20 cellular contexts compared by ENCODE assay signal in the genomic region with DNA sequence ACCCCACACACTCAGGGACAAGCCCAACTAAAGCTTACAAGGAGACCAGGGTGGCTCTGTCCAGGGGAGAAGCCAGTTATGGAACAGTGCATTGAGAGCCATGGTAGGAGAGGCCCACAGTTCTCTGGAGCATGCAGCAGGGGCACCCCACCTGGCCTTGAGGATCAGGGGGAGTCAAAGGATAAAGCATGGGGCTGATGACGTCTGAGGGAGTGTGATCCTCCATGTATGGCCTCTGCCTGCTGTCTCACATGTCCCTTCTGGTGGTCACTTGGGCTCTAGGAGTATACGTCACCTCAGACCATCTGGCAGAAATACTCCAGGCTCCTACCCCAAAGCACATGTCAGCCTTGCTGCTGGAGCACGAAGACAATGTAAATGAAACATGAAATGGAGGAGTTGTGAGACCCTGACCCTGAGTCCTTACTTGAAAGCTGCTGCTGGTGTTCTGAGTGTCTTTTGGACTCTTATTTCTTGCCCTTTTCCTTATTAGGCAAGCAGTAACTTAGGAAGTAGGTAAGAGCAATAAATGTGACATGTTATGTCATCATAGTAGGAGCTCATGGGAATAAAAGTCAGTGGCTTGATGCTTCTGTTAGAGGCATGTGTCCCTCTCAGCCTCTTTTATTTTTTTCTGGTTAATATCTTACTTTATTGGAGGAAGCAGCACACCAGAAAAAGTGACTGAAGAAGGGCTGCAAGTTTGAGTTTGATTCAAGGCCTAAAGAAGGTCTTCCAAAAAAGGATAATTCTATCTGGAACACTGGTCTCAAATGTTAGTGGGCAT. TPM values are rescaled to one million over a fixed set of nuclear protein-coding genes. Genes with fewer than 3 reads are reported as not detected.
DNase-seq lines count a peak whose midpoint lies in the region; ATAC-seq, FAIRE-seq and TF ChIP-seq lines count a peak whose summit lies in the region.
"Had no signal": no experiment of that assay in that cellular context is flagged by ENCODE, and none has a peak within 500 bp of the region (broad histone marks: within the 10 kb centered on the region; RNA-seq: fewer than 3 reads in every experiment).

No MANE protein-coding gene starts in this region.

- H3K27ac Mint-ChIP-seq in chondrocyte (ENCODE audit: unreplicated experiment) (peak overlapping the region; percentile 27), nephron progenitor cell (peak overlapping the region; percentile 78), CD14-positive monocyte (peak overlapping the region in 1 of 7 donors; percentile 40), T-helper 17 cell (no peak overlapping the region)
- H3K27ac Mint-ChIP-seq: activated CD8-positive, alpha-beta T cell treated with anti-CD3 and anti-CD28 coated beads, Interleukin-2, amount 10 ng/mL, durations not matched to agents 7 days and 5 days; memory B cell had no signal

- intact Hi-C loops in CD14-positive monocyte (cut with micrococcal nuclease) = no loop called here

- FAIRE-seq in GM12891 (lab: Jason Lieb, UNC) = no peak
- FAIRE-seq: bronchial epithelial cell, GM18507, urothelium cell line had no signal

- ATAC-seq in T-helper 17 cell (no peak), HG03571 (IDR thresholded peaks at IDR 0.05; ENCODE audit: unreplicated experiment) (no peak)
- ATAC-seq: activated CD8-positive, alpha-beta T cell treated with anti-CD3 and anti-CD28 coated beads, Interleukin-2, amount 10 ng/mL, durations not matched to agents 7 days and 5 days had no signal

- in situ Hi-C loops in ACHN (cut with HindIII; ENCODE audit: low pct_ligation_motif_present, low pct_unique_long_range_greater_than_20kb, low sequenced_read_pairs) = no loop called here

- H3K36me3 Mint-ChIP-seq in chondrocyte (ENCODE audit: low read depth) (peaks cover 30% of the 10 kb centered on the region), nephron progenitor cell (ENCODE audit: low read depth) (peaks cover 50% of the 10 kb centered on the region), CD14-positive monocyte (peaks cover 66 to 70% of the 10 kb centered on the region in 2 donors), T-helper 17 cell (ENCODE audit: low read depth) (peaks cover 5% of the 10 kb centered on the region)

- H3K4me3 Mint-ChIP-seq in chondrocyte (ENCODE audit: unreplicated experiment) (no peak overlapping the region), nephron progenitor cell (no peak overlapping the region), CD14-positive monocyte (no peak overlapping the region), T-helper 17 cell (no peak overlapping the region)
- H3K4me3 Mint-ChIP-seq: activated CD8-positive, alpha-beta T cell treated with anti-CD3 and anti-CD28 coated beads, Interleukin-2, amount 10 ng/mL, durations not matched to agents 7 days and 5 days; memory B cell had no signal

- peaks cover 3% of the 10 kb centered on the region for H3K4me1 Mint-ChIP-seq in chondrocyte (ENCODE audit: low read depth)
- no peaks in the 10 kb centered on the region for H3K4me1 Mint-ChIP-seq in nephron progenitor cell
- no peaks in the 10 kb centered on the region for H3K4me1 Mint-ChIP-seq in CD14-positive monocyte
- peaks cover 6% of the 10 kb centered on the region for H3K4me1 Mint-ChIP-seq in T-helper 17 cell

- peak; percentile 19; the same call in 1 of the 2 replicates for TF ChIP-seq POLR2A in GM12891 (IDR thresholded peaks at IDR 0.05; ENCODE audit: low read depth, low read length)

- TF ChIP-seq CTCF in chondrocyte (IDR thresholded peaks at IDR 0.05) = no peak
- no peak for TF ChIP-seq CTCF in nephron progenitor cell (IDR thresholded peaks at IDR 0.05)
- TF ChIP-seq CTCF in CD14-positive monocyte (IDR thresholded peaks at IDR 0.05) = no peak

- H3K27me3 Mint-ChIP-seq in chondrocyte (ENCODE audit: low read depth) = no peaks in the 10 kb centered on the region
- H3K27me3 Mint-ChIP-seq in nephron progenitor cell (ENCODE audit: low read depth, poor library complexity) = no peaks in the 10 kb centered on the region
- no peaks in the 10 kb centered on the region for H3K27me3 Mint-ChIP-seq in CD14-positive monocyte (ENCODE audit: low read depth in 3 of 3)
- H3K27me3 Mint-ChIP-seq in T-helper 17 cell = no peaks in the 10 kb centered on the region
- H3K27me3 Mint-ChIP-seq: memory B cell had no signal

- H3K9me3 ChIP-seq in T-helper 17 cell (ENCODE audit: control insufficient read depth, low read length, poor library complexity, severe bottlenecking) = no peaks in the 10 kb centered on the region
- H3K9me3 ChIP-seq: neutrophil, suprapubic skin had no signal

- peak; percentile 26 for DNase-seq in ACHN
- no peak for DNase-seq in GM12891 (ENCODE audit: insufficient read length, low spot score)
- DNase-seq in chondrocyte (ENCODE audit: low spot score) = no peak
- DNase-seq in nephron progenitor cell = no peak
- DNase-seq in CD14-positive monocyte (ENCODE audit: low spot score) = no peak
- DNase-seq in T-helper 17 cell = no peak
- DNase-seq: activated CD4-positive, CD25-positive, alpha-beta regulatory T cell treated with anti-CD3 and anti-CD28 coated beads, Interleukin-2, amount 50 U/mL, for 72 hours; activated CD8-positive, alpha-beta T cell treated with anti-CD3 and anti-CD28 coated beads, Interleukin-2, amount 10 ng/mL, durations not matched to agents 7 days and 5 days; activated T-cell treated with anti-CD3 and anti-CD28 coated beads, Interleukin-2, amount 50 U/mL, for 1 hour; NCI-H1048; NCI-H1694 treated with DMSO at 0.1 percent for 48 hours; NCI-H2171 treated with DMSO at 0.1 percent for 48 hours; NCI-H526 had no signal

- H3K9me3 Mint-ChIP-seq in chondrocyte (ENCODE audit: low read depth) (no peaks in the 10 kb centered on the region), nephron progenitor cell (no peaks in the 10 kb centered on the region), CD14-positive monocyte (no peaks in the 10 kb centered on the region)
- H3K9me3 Mint-ChIP-seq: memory B cell had no signal

TF ChIP-seq in GM12891, 5 proteins besides CTCF, POLR2A, EP300 and RAD21:
- TF ChIP-seq POLR2AphosphoS5 (IDR thresholded peaks at IDR 0.05; ENCODE audit: low read depth, low read length) (peak; percentile 42; the same call in 1 of the 2 replicates), POU2F2 (IDR thresholded peaks at IDR 0.05; ENCODE audit: low read depth, low read length) (no peak)

RNA-seq across cellular contexts. Expression of a gene that starts 15.5 kb away (rescaled TPM):
- polyA plus RNA-seq in GM12891 (2012; ENCODE audit: low read depth, missing spikeins) = 24.3 TPM
- total RNA-seq in chondrocyte (94.0 to 122 TPM (median 99.3 TPM) in 3 replicates), T-helper 17 cell (10 to 100 TPM; 34.5 to 37.3 TPM)
- polyA plus RNA-seq in CD14-positive monocyte = 10 to 100 TPM; 29.9 to 30.6 TPM
